Comparison of ENCODE assay signal across 9 cellular contexts in genomic region chr5:783047-783446, GRCh38. TPM values are rescaled to one million over a fixed set of nuclear protein-coding genes. Genes with fewer than 3 reads are reported as not detected.
DNase-seq lines count a peak whose midpoint lies in the region; ATAC-seq, FAIRE-seq and TF ChIP-seq lines count a peak whose summit lies in the region.
"Not testable (repeated sequence)": the region's sequence is repeated elsewhere in the genome, so short reads cannot be mapped to it uniquely, and the experiment has no call there.
"Had no signal": no experiment of that assay in that cellular context is flagged by ENCODE, and none has a peak within 500 bp of the region (broad histone marks: within the 10 kb centered on the region; RNA-seq: fewer than 3 reads in every experiment).

No MANE protein-coding gene starts in this region.

- not testable (repeated sequence) for H3K9ac ChIP-seq in H1 (replicated peaks in 1 of 4; ENCODE audit: extremely low read depth in 1 of 4, low read depth in 3 of 4, low read length in 3 of 4)
- H3K9ac ChIP-seq in neural cell (ENCODE audit: low read length) = peak overlapping the region; percentile 74

- H3K9me3 ChIP-seq in H1 (ENCODE audit: insufficient read depth in 2 of 2, low read depth in 1 of 2, low read length in 1 of 2); neural cell (ENCODE audit: low read length); uterus: not testable (repeated sequence)

- DNase-seq in GM23338 (ENCODE audit: low spot score) = not testable (repeated sequence)
- peak; percentile 52 for DNase-seq in activated naive CD4-positive, alpha-beta T cell treated with Interleukin-2 at 50 U/mL for 16 hours
- DNase-seq in H1 (ENCODE audit: low read depth in 1 of 2, low spot score in 2 of 2) = peak in 1 of 2 experiments; percentile 84
- peak in 2 of 3 donors; percentile 19 to 20 for DNase-seq in immature natural killer cell
- DNase-seq in stimulated activated CD4-positive, alpha-beta T cell treated with anti-CD3 and anti-CD28 coated beads, Interleukin-4, amount 100 ng/mL, for 24 hours = peak; percentile 42
- DNase-seq in uterus = peak in 1 of 2 donors; percentile 51

- not testable (repeated sequence) for H3K4me1 Mint-ChIP-seq in GM23338, immature natural killer cell

- H3K4me2 ChIP-seq in GM23338 (peak overlapping the region; percentile 70; the same call in 1 of the 2 replicates), H1 (ENCODE audit: insufficient read depth in 1 of 2, low read depth in 2 of 2, low read length in 2 of 2) (peak overlapping the region; percentile 42 to 67)
- H3K4me2 ChIP-seq in neural cell (ENCODE audit: low read length) = not testable (repeated sequence)

- H3K23ac ChIP-seq in H1 (ENCODE audit: insufficient read length) = not testable (repeated sequence)

- POLR2A ChIA-PET in H1 (lab: Charles Lee; ENCODE audit: partially characterized antibody) = not testable (repeated sequence)

- H4K91ac ChIP-seq in H1 (replicated peaks; ENCODE audit: insufficient read length, low read length) = not testable (repeated sequence)

- ATAC-seq in GM23338 = peak; percentile 57
- ATAC-seq in SK-N-SH treated with all-trans-retinoic acid at 6 μM for 48 hours = peak; percentile 45

- H3K27me3 ChIP-seq in GM23338 (ENCODE audit: insufficient read depth) (peaks cover 13% of the 10 kb centered on the region), H1 (replicated peaks in 1 of 4; ENCODE audit: control insufficient read depth in 3 of 4, extremely low read depth in 1 of 4, insufficient read depth in 3 of 4, low read length in 3 of 4) (peaks cover 9 to 18% (median 15%) of the 10 kb centered on the region in 4 experiments)
- not testable (repeated sequence) for H3K27me3 ChIP-seq in neural cell (ENCODE audit: insufficient read depth, low read depth, low read length); uterus

- TF ChIP-seq POLR2A in H1 (IDR thresholded peaks at IDR 0.05; ENCODE audit: control extremely low read depth in 1 of 2, low read depth in 2 of 2, low read length in 2 of 2); uterus (IDR thresholded peaks at IDR 0.05): not testable (repeated sequence)

- not testable (repeated sequence) for H3K56ac ChIP-seq in H1 (replicated peaks; ENCODE audit: insufficient read length, low read depth, low read length)

- not testable (repeated sequence) for TF ChIP-seq RAD21 in H1 (IDR thresholded peaks at IDR 0.05 in 1 of 2, conservative IDR thresholded peaks at IDR 0.05 in 1 of 2; ENCODE audit: low read depth in 2 of 2, low read length in 2 of 2); neural cell (conservative IDR thresholded peaks at IDR 0.05)

- H3K79me1 ChIP-seq in H1 (ENCODE audit: low read depth, low read length) = not testable (repeated sequence)

- H3K9me2 ChIP-seq in GM23338 (ENCODE audit: insufficient read depth); neural cell (ENCODE audit: insufficient read depth, low read length): not testable (repeated sequence)

- not testable (repeated sequence) for H2AK5ac ChIP-seq in H1 (ENCODE audit: low read depth, low read length)

- H3K18ac ChIP-seq in H1 (ENCODE audit: extremely low read depth, low read length) = not testable (repeated sequence)

- not testable (repeated sequence) for TF ChIP-seq EP300 in H1 (IDR thresholded peaks at IDR 0.05; ENCODE audit: borderline replicate concordance in 1 of 2, low read depth in 2 of 2, low read length in 2 of 2); neural cell (conservative IDR thresholded peaks at IDR 0.05; ENCODE audit: poor library complexity, severe bottlenecking)

- CTCF ChIA-PET in H1 (lab: Charles Lee; ENCODE audit: partially characterized antibody) = not testable (repeated sequence)

- intact Hi-C loops in uterus (cut with DNase I; ENCODE audit: low total_unique reads) = not testable (repeated sequence)

- not testable (repeated sequence) for H3K79me2 ChIP-seq in GM23338 (replicated peaks; ENCODE audit: insufficient read depth); H1 (ENCODE audit: control insufficient read depth in 1 of 2, insufficient read depth in 2 of 2, low read length in 2 of 2); neural cell (replicated peaks; ENCODE audit: insufficient read depth, low read length)

- FAIRE-seq in H1 (lab: Jason Lieb, UNC) = not testable (repeated sequence)

- H2BK20ac ChIP-seq in H1 (ENCODE audit: low read length) = not testable (repeated sequence)

- peak overlapping the region; percentile 46; the same call in 1 of the 2 replicates for H3K4me3 ChIP-seq in GM23338
- H3K4me3 ChIP-seq in H1 (ENCODE audit: extremely low read depth in 1 of 4, insufficient read depth in 2 of 4, low read depth in 3 of 4, low read length in 4 of 4) = peak overlapping the region in 1 of 4 experiments; percentile 47; a peak in 1 of 8 replicates
- H3K4me3 ChIP-seq in neural cell (ENCODE audit: low read length) = peak overlapping the region; percentile 75
- H3K4me3 ChIP-seq in uterus = peak overlapping the region; percentile 3 to 26

- peaks cover 14% of the 10 kb centered on the region; the same call in 1 of the 2 replicates for H3K23me2 ChIP-seq in H1 (ENCODE audit: low read depth, low read length)

- not testable (repeated sequence) for H2AFZ ChIP-seq in GM23338; H1 (ENCODE audit: low read length); neural cell (ENCODE audit: low read depth, low read length)

- not testable (repeated sequence) for H3K36me3 ChIP-seq in GM23338 (ENCODE audit: insufficient read depth); H1 (ENCODE audit: control insufficient read depth in 2 of 4, insufficient read depth in 4 of 4, low read length in 3 of 4); neural cell (ENCODE audit: insufficient read depth, low read length); uterus

- TF ChIP-seq CTCF in GM23338 (conservative IDR thresholded peaks at IDR 0.05; ENCODE audit: low read depth in 2 of 2); H1 (IDR thresholded peaks at IDR 0.05; ENCODE audit: control extremely low read depth in 1 of 3, insufficient read depth in 1 of 3, low read depth in 1 of 3, low read length in 3 of 3); neural cell (IDR thresholded peaks at IDR 0.05; ENCODE audit: poor library complexity, severe bottlenecking); uterus (IDR thresholded peaks at IDR 0.05): not testable (repeated sequence)

- not testable (repeated sequence) for H2BK5ac ChIP-seq in H1 (ENCODE audit: low read depth, low read length)

- H3K4ac ChIP-seq in H1 (replicated peaks; ENCODE audit: insufficient read length, low read depth, low read length) = not testable (repeated sequence)

- H2BK15ac ChIP-seq in H1 (ENCODE audit: low read length) = not testable (repeated sequence)

- H4K8ac ChIP-seq in H1 (ENCODE audit: extremely low read depth, insufficient read depth, low read length) = not testable (repeated sequence)

- H3K4me1 ChIP-seq in GM23338 (ENCODE audit: insufficient read depth); H1 (replicated peaks in 1 of 4; ENCODE audit: control insufficient read depth in 3 of 4, insufficient read depth in 4 of 4, low read length in 3 of 4): not testable (repeated sequence)
- peaks cover 0 to 12% of the 10 kb centered on the region in 2 donors for H3K4me1 ChIP-seq in uterus

- not testable (repeated sequence) for H3K4me3 Mint-ChIP-seq in GM23338, immature natural killer cell

- H3K27ac Mint-ChIP-seq in GM23338, immature natural killer cell: not testable (repeated sequence)

- not testable (repeated sequence) for H3K9me3 Mint-ChIP-seq in GM23338, immature natural killer cell

- not testable (repeated sequence) for H3F3A ChIP-seq in GM23338 (replicated peaks; ENCODE audit: low read depth); neural cell (ENCODE audit: insufficient read depth, low read length, poor library complexity, severe bottlenecking)

- not testable (repeated sequence) for H4K20me1 ChIP-seq in GM23338 (replicated peaks; ENCODE audit: insufficient read depth); H1 (replicated peaks in 1 of 2; ENCODE audit: control insufficient read depth in 1 of 2, insufficient read depth in 2 of 2, low read length in 2 of 2); neural cell (ENCODE audit: insufficient read depth)

- not testable (repeated sequence) for H3K27ac ChIP-seq in GM23338 (ENCODE audit: low read depth); H1 (ENCODE audit: low read depth, low read length); neural cell (ENCODE audit: low read length); uterus

- H3K36me3 Mint-ChIP-seq in GM23338 (ENCODE audit: low read depth); immature natural killer cell: not testable (repeated sequence)

- not testable (repeated sequence) for H4K5ac ChIP-seq in H1 (ENCODE audit: insufficient read length, low read depth, low read length)

- not testable (repeated sequence) for H3K27me3 Mint-ChIP-seq in GM23338 (ENCODE audit: insufficient read depth, low read depth, poor library complexity); immature natural killer cell (ENCODE audit: low read depth in 3 of 3)

- not testable (repeated sequence) for H2BK120ac ChIP-seq in H1 (replicated peaks; ENCODE audit: low read depth, low read length)

- 6% methylated on average over 19 of the region's 22 CpGs; no CpG with 5 or more reads in 1 of the 2 experiments for WGBS in H1 (ENCODE audit: extremely low coverage in 1 of 2, insufficient coverage in 1 of 2, insufficient read length in 1 of 2, insufficient replicate concordance in 2 of 2, low coverage in 1 of 2, low lambda C conversion rate in 2 of 2, missing lambda C conversion rate in 1 of 2), 2 experiments

- not testable (repeated sequence) for H2BK12ac ChIP-seq in H1 (ENCODE audit: low read depth, low read length)

- H3K14ac ChIP-seq in H1 (ENCODE audit: insufficient read length) = not testable (repeated sequence)

RNA-seq across cellular contexts. Expression of gene ZDHHC11B, which starts 1.5 kb away (rescaled TPM):
- total RNA-seq in GM23338 (2014; rRNA removed; shearing (Covaris generic)) = 1.2 and 1.3 TPM in 2 replicates
- polyA plus RNA-seq in GM23338 (2016; fragmentation: Nextera tagmentation; extraction: Ambion mirVana) = 0.83 and 0.89 TPM in 2 replicates
- 1.9 and 2.5 TPM in 2 replicates for total RNA-seq in H1 (2021; fragmentation: NEBNext Ultra II Directional; extraction: Animal tissue kit (Norgen Biotek cat#: 25700))
- polyA plus RNA-seq in H1 (2011; rRNA removed) = 0.29 and 0.57 TPM in 2 replicates
- 0.36 TPM for polyA plus RNA-seq in H1 (2011; cell fraction: cytosol; rRNA removed)
- polyA plus RNA-seq in H1 (2011; cell fraction: nucleus; rRNA removed) = 2.7 TPM
- polyA plus RNA-seq in H1 (2012, experiment 1 of 2) = 0.84 to 1.5 TPM (median 1.4 TPM) in 4 replicates
- polyA plus RNA-seq in H1 (2012, experiment 2 of 2) = 0.24 TPM
- 0.79 TPM for polyA plus RNA-seq in H1 (2013, experiment 1 of 2)
- 0.55 TPM for polyA plus RNA-seq in H1 (2013, experiment 2 of 2)
- polyA minus RNA-seq in H1 (2011; rRNA and poly(A)+ RNA removed) = 0.85 and 1.1 TPM in 2 replicates
- polyA minus RNA-seq in H1 (2011; cell fraction: cytosol; rRNA and poly(A)+ RNA removed) = 1.3 TPM
- polyA minus RNA-seq in H1 (2011; cell fraction: nucleus; rRNA and poly(A)+ RNA removed) = 1.6 TPM
- not detected for polyA plus RNA-seq in immature natural killer cell
- polyA plus RNA-seq in neural cell = 9.9 and 12.1 TPM in 2 replicates
- polyA minus RNA-seq in neural cell = 9.0 and 10.9 TPM in 2 replicates
- 10 to 100 TPM in 1 of 4 donors, 1 to 10 TPM in 1, under 1 TPM in 2; under 0.01 to 15.1 (median 1.5) TPM for total RNA-seq in uterus
- total RNA-seq: fibroblast of villous mesenchyme had no signal
